1 cellular context compared by ENCODE assay signal in genomic region chr2:110691612-110692258, GRCh38.
TF ChIP-seq lines count a peak whose summit lies in the region.

No MANE protein-coding gene starts in this region.

TF ChIP-seq in K562, 482 proteins besides CTCF, POLR2A, EP300 and RAD21 (continued from another document and continues in another):
- TF ChIP-seq, protein P1, sequence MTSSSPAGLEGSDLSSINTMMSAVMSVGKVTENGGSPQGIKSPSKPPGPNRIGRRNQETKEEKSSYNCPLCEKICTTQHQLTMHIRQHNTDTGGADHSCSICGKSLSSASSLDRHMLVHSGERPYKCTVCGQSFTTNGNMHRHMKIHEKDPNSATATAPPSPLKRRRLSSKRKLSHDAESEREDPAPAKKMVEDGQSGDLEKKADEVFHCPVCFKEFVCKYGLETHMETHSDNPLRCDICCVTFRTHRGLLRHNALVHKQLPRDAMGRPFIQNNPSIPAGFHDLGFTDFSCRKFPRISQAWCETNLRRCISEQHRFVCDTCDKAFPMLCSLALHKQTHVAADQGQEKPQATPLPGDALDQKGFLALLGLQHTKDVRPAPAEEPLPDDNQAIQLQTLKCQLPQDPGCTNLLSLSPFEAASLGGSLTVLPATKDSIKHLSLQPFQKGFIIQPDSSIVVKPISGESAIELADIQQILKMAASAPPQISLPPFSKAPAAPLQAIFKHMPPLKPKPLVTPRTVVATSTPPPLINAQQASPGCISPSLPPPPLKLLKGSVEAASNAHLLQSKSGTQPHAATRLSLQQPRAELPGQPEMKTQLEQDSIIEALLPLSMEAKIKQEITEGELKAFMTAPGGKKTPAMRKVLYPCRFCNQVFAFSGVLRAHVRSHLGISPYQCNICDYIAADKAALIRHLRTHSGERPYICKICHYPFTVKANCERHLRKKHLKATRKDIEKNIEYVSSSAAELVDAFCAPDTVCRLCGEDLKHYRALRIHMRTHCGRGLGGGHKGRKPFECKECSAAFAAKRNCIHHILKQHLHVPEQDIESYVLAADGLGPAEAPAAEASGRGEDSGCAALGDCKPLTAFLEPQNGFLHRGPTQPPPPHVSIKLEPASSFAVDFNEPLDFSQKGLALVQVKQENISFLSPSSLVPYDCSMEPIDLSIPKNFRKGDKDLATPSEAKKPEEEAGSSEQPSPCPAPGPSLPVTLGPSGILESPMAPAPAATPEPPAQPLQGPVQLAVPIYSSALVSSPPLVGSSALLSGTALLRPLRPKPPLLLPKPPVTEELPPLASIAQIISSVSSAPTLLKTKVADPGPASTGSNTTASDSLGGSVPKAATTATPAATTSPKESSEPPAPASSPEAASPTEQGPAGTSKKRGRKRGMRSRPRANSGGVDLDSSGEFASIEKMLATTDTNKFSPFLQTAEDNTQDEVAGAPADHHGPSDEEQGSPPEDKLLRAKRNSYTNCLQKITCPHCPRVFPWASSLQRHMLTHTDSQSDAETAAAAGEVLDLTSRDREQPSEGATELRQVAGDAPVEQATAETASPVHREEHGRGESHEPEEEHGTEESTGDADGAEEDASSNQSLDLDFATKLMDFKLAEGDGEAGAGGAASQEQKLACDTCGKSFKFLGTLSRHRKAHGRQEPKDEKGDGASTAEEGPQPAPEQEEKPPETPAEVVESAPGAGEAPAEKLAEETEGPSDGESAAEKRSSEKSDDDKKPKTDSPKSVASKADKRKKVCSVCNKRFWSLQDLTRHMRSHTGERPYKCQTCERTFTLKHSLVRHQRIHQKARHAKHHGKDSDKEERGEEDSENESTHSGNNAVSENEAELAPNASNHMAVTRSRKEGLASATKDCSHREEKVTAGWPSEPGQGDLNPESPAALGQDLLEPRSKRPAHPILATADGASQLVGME (CRISPR knock-in tag; IDR thresholded peaks at IDR 0.05), result no peak
- TF ChIP-seq ADNP (tag; IDR thresholded peaks at IDR 0.05), result no peak
- TF ChIP-seq NR2C1 (IDR thresholded peaks at IDR 0.05), result peak; percentile 56
- TF ChIP-seq NR2C1 (tag; IDR thresholded peaks at IDR 0.05), result peak; percentile 55; the same call in 1 of the 2 replicates
- TF ChIP-seq ZNF584 (CRISPR knock-in tag; IDR thresholded peaks at IDR 0.05; ENCODE audit: low read depth), result no peak
- TF ChIP-seq CGGBP1 (CRISPR knock-in tag; IDR thresholded peaks at IDR 0.05), result no peak
- TF ChIP-seq, protein P2, sequence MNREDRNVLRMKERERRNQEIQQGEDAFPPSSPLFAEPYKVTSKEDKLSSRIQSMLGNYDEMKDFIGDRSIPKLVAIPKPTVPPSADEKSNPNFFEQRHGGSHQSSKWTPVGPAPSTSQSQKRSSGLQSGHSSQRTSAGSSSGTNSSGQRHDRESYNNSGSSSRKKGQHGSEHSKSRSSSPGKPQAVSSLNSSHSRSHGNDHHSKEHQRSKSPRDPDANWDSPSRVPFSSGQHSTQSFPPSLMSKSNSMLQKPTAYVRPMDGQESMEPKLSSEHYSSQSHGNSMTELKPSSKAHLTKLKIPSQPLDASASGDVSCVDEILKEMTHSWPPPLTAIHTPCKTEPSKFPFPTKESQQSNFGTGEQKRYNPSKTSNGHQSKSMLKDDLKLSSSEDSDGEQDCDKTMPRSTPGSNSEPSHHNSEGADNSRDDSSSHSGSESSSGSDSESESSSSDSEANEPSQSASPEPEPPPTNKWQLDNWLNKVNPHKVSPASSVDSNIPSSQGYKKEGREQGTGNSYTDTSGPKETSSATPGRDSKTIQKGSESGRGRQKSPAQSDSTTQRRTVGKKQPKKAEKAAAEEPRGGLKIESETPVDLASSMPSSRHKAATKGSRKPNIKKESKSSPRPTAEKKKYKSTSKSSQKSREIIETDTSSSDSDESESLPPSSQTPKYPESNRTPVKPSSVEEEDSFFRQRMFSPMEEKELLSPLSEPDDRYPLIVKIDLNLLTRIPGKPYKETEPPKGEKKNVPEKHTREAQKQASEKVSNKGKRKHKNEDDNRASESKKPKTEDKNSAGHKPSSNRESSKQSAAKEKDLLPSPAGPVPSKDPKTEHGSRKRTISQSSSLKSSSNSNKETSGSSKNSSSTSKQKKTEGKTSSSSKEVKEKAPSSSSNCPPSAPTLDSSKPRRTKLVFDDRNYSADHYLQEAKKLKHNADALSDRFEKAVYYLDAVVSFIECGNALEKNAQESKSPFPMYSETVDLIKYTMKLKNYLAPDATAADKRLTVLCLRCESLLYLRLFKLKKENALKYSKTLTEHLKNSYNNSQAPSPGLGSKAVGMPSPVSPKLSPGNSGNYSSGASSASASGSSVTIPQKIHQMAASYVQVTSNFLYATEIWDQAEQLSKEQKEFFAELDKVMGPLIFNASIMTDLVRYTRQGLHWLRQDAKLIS (CRISPR knock-in tag; IDR thresholded peaks at IDR 0.05), result no peak
- no peak for TF ChIP-seq PPARD (CRISPR knock-in tag; IDR thresholded peaks at IDR 0.05)
- TF ChIP-seq CCNT2 (IDR thresholded peaks at IDR 0.05; ENCODE audit: borderline replicate concordance, extremely low read depth, insufficient read length, low read depth, low read length), result no peak
- no peak for TF ChIP-seq ELF1 (tag; IDR thresholded peaks at IDR 0.05)
- TF ChIP-seq HDAC3 (IDR thresholded peaks at IDR 0.05; ENCODE audit: borderline replicate concordance, partially characterized antibody), result no peak
- TF ChIP-seq, protein P3, sequence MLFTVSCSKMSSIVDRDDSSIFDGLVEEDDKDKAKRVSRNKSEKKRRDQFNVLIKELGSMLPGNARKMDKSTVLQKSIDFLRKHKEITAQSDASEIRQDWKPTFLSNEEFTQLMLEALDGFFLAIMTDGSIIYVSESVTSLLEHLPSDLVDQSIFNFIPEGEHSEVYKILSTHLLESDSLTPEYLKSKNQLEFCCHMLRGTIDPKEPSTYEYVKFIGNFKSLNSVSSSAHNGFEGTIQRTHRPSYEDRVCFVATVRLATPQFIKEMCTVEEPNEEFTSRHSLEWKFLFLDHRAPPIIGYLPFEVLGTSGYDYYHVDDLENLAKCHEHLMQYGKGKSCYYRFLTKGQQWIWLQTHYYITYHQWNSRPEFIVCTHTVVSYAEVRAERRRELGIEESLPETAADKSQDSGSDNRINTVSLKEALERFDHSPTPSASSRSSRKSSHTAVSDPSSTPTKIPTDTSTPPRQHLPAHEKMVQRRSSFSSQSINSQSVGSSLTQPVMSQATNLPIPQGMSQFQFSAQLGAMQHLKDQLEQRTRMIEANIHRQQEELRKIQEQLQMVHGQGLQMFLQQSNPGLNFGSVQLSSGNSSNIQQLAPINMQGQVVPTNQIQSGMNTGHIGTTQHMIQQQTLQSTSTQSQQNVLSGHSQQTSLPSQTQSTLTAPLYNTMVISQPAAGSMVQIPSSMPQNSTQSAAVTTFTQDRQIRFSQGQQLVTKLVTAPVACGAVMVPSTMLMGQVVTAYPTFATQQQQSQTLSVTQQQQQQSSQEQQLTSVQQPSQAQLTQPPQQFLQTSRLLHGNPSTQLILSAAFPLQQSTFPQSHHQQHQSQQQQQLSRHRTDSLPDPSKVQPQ (CRISPR knock-in tag; IDR thresholded peaks at IDR 0.05; ENCODE audit: borderline replicate concordance), result no peak
- TF ChIP-seq, protein P4, sequence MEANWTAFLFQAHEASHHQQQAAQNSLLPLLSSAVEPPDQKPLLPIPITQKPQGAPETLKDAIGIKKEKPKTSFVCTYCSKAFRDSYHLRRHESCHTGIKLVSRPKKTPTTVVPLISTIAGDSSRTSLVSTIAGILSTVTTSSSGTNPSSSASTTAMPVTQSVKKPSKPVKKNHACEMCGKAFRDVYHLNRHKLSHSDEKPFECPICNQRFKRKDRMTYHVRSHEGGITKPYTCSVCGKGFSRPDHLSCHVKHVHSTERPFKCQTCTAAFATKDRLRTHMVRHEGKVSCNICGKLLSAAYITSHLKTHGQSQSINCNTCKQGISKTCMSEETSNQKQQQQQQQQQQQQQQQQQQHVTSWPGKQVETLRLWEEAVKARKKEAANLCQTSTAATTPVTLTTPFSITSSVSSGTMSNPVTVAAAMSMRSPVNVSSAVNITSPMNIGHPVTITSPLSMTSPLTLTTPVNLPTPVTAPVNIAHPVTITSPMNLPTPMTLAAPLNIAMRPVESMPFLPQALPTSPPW (CRISPR knock-in tag; IDR thresholded peaks at IDR 0.05), result no peak
- TF ChIP-seq ZZZ3 (IDR thresholded peaks at IDR 0.05), result no peak
- TF ChIP-seq, protein P5, sequence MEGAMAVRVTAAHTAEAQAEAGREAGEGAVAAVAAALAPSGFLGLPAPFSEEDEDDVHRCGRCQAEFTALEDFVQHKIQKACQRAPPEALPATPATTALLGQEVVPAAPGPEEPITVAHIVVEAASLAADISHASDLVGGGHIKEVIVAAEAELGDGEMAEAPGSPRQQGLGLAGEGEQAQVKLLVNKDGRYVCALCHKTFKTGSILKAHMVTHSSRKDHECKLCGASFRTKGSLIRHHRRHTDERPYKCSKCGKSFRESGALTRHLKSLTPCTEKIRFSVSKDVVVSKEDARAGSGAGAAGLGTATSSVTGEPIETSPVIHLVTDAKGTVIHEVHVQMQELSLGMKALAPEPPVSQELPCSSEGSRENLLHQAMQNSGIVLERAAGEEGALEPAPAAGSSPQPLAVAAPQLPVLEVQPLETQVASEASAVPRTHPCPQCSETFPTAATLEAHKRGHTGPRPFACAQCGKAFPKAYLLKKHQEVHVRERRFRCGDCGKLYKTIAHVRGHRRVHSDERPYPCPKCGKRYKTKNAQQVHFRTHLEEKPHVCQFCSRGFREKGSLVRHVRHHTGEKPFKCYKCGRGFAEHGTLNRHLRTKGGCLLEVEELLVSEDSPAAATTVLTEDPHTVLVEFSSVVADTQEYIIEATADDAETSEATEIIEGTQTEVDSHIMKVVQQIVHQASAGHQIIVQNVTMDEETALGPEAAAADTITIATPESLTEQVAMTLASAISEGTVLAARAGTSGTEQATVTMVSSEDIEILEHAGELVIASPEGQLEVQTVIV (CRISPR knock-in tag; IDR thresholded peaks at IDR 0.05; ENCODE audit: borderline replicate concordance), result no peak
- TF ChIP-seq RFX5 (IDR thresholded peaks at IDR 0.05; ENCODE audit: low read depth, low read length), result no peak
- no peak for TF ChIP-seq L3MBTL2 (IDR thresholded peaks at IDR 0.05)
- TF ChIP-seq ARID2 (IDR thresholded peaks at IDR 0.05), result no peak
- TF ChIP-seq MCM2 (IDR thresholded peaks at IDR 0.05; ENCODE audit: low read depth), result no peak
- no peak for TF ChIP-seq POU5F1 (IDR thresholded peaks at IDR 0.05; ENCODE audit: borderline replicate concordance, low read depth, low read length, partially characterized antibody)
- TF ChIP-seq CBX8 (IDR thresholded peaks at IDR 0.05; ENCODE audit: borderline replicate concordance, extremely low read depth, low read depth, low read length, poor library complexity, severe bottlenecking), result no peak
- no peak for TF ChIP-seq ZNF133 (CRISPR knock-in tag; IDR thresholded peaks at IDR 0.05)
- no peak for TF ChIP-seq ZNF609 (CRISPR knock-in tag; IDR thresholded peaks at IDR 0.05; ENCODE audit: borderline replicate concordance)
- TF ChIP-seq ZBTB1 (CRISPR knock-in tag; IDR thresholded peaks at IDR 0.05; ENCODE audit: borderline replicate concordance, low read depth), result no peak
- no peak for TF ChIP-seq SIX5 (IDR thresholded peaks at IDR 0.05; ENCODE audit: borderline replicate concordance in 1 of 2, insufficient read depth in 1 of 2, low read depth in 1 of 2, low read length in 2 of 2)
- peak; percentile 27; the same call in 1 of the 2 replicates for TF ChIP-seq JUND (IDR thresholded peaks at IDR 0.05; ENCODE audit: borderline replicate concordance, low read depth, low read length)
- no peak; the same call in 1 of the 3 replicates for TF ChIP-seq JUND (tag; IDR thresholded peaks at IDR 0.05; ENCODE audit: borderline replicate concordance, low read depth, low read length)
- TF ChIP-seq ZNF140 (CRISPR knock-in tag; IDR thresholded peaks at IDR 0.05), result no peak
- TF ChIP-seq KLF1 (tag; IDR thresholded peaks at IDR 0.05), result no peak
- TF ChIP-seq TAF9B (IDR thresholded peaks at IDR 0.05; ENCODE audit: partially characterized antibody), result peak; percentile 38
- no peak for TF ChIP-seq RBM15 (IDR thresholded peaks at IDR 0.05; ENCODE audit: insufficient read depth, low read length)
- TF ChIP-seq TFAM (CRISPR knock-in tag; conservative IDR thresholded peaks at IDR 0.05), result no peak
- TF ChIP-seq ZNF507 (tag; conservative IDR thresholded peaks at IDR 0.05), result no peak
- TF ChIP-seq SNIP1 (IDR thresholded peaks at IDR 0.05; ENCODE audit: low read depth), result no peak
- TF ChIP-seq CREB1 (IDR thresholded peaks at IDR 0.05), result no peak
- no peak for TF ChIP-seq CREB1 (CRISPR knock-in tag; IDR thresholded peaks at IDR 0.05)
- peak; percentile 86; the same call in 1 of the 2 replicates for TF ChIP-seq CREB3 (tag; conservative IDR thresholded peaks at IDR 0.05; ENCODE audit: low read depth)
- TF ChIP-seq EP400 (IDR thresholded peaks at IDR 0.05), result no peak; the same call in 1 of the 2 replicates
- TF ChIP-seq ZNF384 (IDR thresholded peaks at IDR 0.05; ENCODE audit: low read depth, low read length), result no peak
- TF ChIP-seq SNRNP70 (optimal IDR thresholded peaks at IDR 0.05; ENCODE audit: low read depth, low read length), result no peak
